ENCODE assay signal across 20 cellular contexts in the genomic region with DNA sequence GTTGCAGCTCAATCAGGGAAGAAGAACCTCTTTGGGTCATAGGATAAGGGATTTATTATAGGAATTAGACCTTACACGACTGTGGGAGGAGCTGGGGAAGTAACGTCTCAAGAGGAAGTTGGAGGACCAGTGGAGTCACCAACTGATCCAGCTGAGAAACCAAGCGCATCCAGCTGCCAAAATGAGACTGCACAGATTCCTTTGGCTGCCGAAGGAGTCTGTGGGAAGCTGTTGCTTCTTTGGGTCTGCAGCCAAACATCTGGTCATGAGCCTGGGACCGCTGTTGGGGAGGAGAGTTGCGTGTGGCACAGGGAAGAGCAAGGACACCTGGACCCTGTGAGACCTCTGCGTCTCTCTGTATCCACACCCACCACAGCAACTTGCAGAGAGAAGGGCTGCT. TPM values are rescaled to one million over a fixed set of nuclear protein-coding genes. Genes with fewer than 3 reads are reported as not detected.
"Had no signal": no experiment of that assay in that cellular context is flagged by ENCODE, and none has a peak within 500 bp of the region (broad histone marks: within the 10 kb centered on the region; RNA-seq: fewer than 3 reads in every experiment).

No MANE protein-coding gene starts in this region.

- DNase-seq: activated B cell treated with CpG ODN at 0.5 μM for 24 hours; activated CD4-positive, alpha-beta T cell treated with anti-CD3 and anti-CD28 coated beads, Interleukin-2, amount 10 ng/mL, durations not matched to agents 24 days and 14 days; activated naive CD4-positive, alpha-beta T cell treated with anti-CD3 and anti-CD28 coated beads, Interleukin-2, amount 50 U/mL, for 16 hours; central memory CD4-positive, alpha-beta T cell; effector CD8-positive, alpha-beta T cell; immature natural killer cell; left cardiac atrium; midbrain; naive thymus-derived CD4-positive, alpha-beta T cell; nucleus accumbens; psoas muscle; spleen; stimulated activated CD4-positive, alpha-beta T cell treated with anti-CD3 and anti-CD28 coated beads, Interleukin-1b, Interleukin-23, amount 100 ng/mL, for 48 hours; stimulated activated naive CD4-positive, alpha-beta T cell treated with Interleukin-2 at 50 U/mL for 16 hours; T-cell; upper lobe of left lung had no signal

- H3K4me3 ChIP-seq: coronary artery, lung, psoas muscle, spleen, upper lobe of left lung had no signal

RNA-seq across cellular contexts. Expression of a gene that starts 2.4 kb away (rescaled TPM):
- total RNA-seq: activated B cell treated with CpG ODN at 0.5 μM for 24 hours; activated CD4-positive, alpha-beta T cell treated with anti-CD3 and anti-CD28 coated beads, Interleukin-2, amount 10 ng/mL, durations not matched to agents 24 days and 14 days; left cardiac atrium; lung; naive thymus-derived CD4-positive, alpha-beta T cell; psoas muscle; sciatic nerve; spleen; T-cell; temporal lobe; upper lobe of left lung had no signal
